1 cellular context compared by ENCODE assay signal in the genomic region with DNA sequence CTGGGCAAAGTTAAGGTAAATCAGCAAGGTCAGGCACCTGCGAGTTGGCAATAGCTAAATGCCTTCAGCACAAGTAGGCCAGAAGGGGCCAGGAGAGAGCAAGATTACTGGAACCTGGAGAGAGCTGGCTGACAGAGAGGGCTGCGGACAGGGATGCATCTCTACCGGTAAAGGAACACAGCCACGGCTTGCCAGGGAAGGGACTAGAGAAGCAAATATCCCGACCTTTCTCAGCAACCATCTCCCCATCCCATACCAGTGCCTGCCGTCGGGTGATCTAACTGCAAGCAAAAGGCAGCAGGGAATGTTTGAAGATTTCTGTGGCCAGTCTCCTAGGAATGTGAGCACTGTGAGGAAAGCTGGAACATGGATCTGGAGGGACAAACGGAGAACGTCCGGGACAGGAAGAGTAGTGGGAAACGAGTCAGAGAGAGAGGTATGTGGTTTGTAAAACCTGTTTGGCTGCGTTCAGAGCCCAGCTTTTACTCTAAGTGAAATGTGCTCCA.
TF ChIP-seq lines count a peak whose summit lies in the region.

No MANE protein-coding gene starts in this region.

TF ChIP-seq in WTC11, 78 proteins besides CTCF, POLR2A, EP300 and RAD21 (continued from another document):
- TF ChIP-seq AFF4 (CRISPR knock-in tag; IDR thresholded peaks at IDR 0.05; ENCODE audit: borderline replicate concordance) (no peak), CREM (CRISPR knock-in tag; IDR thresholded peaks at IDR 0.05) (no peak), FOXP1 (CRISPR knock-in tag; IDR thresholded peaks at IDR 0.05; ENCODE audit: borderline replicate concordance) (no peak), MLX (CRISPR knock-in tag; IDR thresholded peaks at IDR 0.05) (no peak), CREB1 (CRISPR knock-in tag; IDR thresholded peaks at IDR 0.05) (no peak), ZNF263 (CRISPR knock-in tag; IDR thresholded peaks at IDR 0.05; ENCODE audit: low read depth) (no peak), OVOL2 (CRISPR knock-in tag; IDR thresholded peaks at IDR 0.05; ENCODE audit: borderline replicate concordance) (no peak), GABPB1 (CRISPR knock-in tag; IDR thresholded peaks at IDR 0.05) (no peak), JUN (CRISPR knock-in tag; IDR thresholded peaks at IDR 0.05) (no peak), EMX1 (CRISPR knock-in tag; IDR thresholded peaks at IDR 0.05) (no peak), TEAD1 (CRISPR knock-in tag; IDR thresholded peaks at IDR 0.05) (no peak), MXD4 (CRISPR knock-in tag; IDR thresholded peaks at IDR 0.05; ENCODE audit: borderline replicate concordance) (no peak), TEAD4 (CRISPR knock-in tag; IDR thresholded peaks at IDR 0.05) (no peak), ZNF423 (CRISPR knock-in tag; IDR thresholded peaks at IDR 0.05) (no peak)
- TF ChIP-seq, protein P1, sequence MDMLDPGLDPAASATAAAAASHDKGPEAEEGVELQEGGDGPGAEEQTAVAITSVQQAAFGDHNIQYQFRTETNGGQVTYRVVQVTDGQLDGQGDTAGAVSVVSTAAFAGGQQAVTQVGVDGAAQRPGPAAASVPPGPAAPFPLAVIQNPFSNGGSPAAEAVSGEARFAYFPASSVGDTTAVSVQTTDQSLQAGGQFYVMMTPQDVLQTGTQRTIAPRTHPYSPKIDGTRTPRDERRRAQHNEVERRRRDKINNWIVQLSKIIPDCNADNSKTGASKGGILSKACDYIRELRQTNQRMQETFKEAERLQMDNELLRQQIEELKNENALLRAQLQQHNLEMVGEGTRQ (CRISPR knock-in tag; IDR thresholded peaks at IDR 0.05): no peak
- TF ChIP-seq, protein P2, sequence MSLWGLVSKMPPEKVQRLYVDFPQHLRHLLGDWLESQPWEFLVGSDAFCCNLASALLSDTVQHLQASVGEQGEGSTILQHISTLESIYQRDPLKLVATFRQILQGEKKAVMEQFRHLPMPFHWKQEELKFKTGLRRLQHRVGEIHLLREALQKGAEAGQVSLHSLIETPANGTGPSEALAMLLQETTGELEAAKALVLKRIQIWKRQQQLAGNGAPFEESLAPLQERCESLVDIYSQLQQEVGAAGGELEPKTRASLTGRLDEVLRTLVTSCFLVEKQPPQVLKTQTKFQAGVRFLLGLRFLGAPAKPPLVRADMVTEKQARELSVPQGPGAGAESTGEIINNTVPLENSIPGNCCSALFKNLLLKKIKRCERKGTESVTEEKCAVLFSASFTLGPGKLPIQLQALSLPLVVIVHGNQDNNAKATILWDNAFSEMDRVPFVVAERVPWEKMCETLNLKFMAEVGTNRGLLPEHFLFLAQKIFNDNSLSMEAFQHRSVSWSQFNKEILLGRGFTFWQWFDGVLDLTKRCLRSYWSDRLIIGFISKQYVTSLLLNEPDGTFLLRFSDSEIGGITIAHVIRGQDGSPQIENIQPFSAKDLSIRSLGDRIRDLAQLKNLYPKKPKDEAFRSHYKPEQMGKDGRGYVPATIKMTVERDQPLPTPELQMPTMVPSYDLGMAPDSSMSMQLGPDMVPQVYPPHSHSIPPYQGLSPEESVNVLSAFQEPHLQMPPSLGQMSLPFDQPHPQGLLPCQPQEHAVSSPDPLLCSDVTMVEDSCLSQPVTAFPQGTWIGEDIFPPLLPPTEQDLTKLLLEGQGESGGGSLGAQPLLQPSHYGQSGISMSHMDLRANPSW (CRISPR knock-in tag; conservative IDR thresholded peaks at IDR 0.05; ENCODE audit: low read depth): no peak
